1 cellular context compared by ENCODE assay signal in genomic region chr2:111927723-111928122, GRCh38.
TF ChIP-seq lines count a peak whose summit lies in the region.

No MANE protein-coding gene starts in this region.

TF ChIP-seq in K562, 482 proteins besides CTCF, POLR2A, EP300 and RAD21 (continued from another document and continues in another):
- TF ChIP-seq ZNF609 (CRISPR knock-in tag; IDR thresholded peaks at IDR 0.05; ENCODE audit: borderline replicate concordance) (no peak), STAT5B (CRISPR knock-in tag; IDR thresholded peaks at IDR 0.05) (no peak), ZNF12 (CRISPR knock-in tag; IDR thresholded peaks at IDR 0.05) (no peak), TEAD4 (IDR thresholded peaks at IDR 0.05; ENCODE audit: low read length) (peak; percentile 71), TEAD4 (CRISPR knock-in tag; IDR thresholded peaks at IDR 0.05; ENCODE audit: borderline replicate concordance) (no peak), ZNF407 (IDR thresholded peaks at IDR 0.05; ENCODE audit: low read depth) (no peak), DDX20 (tag; IDR thresholded peaks at IDR 0.05; ENCODE audit: low read depth) (no peak), ZNF121 (CRISPR knock-in tag; conservative IDR thresholded peaks at IDR 0.05) (no peak), CREB5 (CRISPR knock-in tag; IDR thresholded peaks at IDR 0.05) (no peak), CBFA2T3 (IDR thresholded peaks at IDR 0.05) (peak; percentile 85), PCBP2 (IDR thresholded peaks at IDR 0.05; ENCODE audit: low read depth, low read length, poor library complexity, severe bottlenecking) (no peak), MEF2A (IDR thresholded peaks at IDR 0.05; ENCODE audit: control insufficient read depth, low read depth, low read length) (no peak), GTF2E2 (tag; IDR thresholded peaks at IDR 0.05) (no peak), ID3 (CRISPR knock-in tag; IDR thresholded peaks at IDR 0.05) (no peak), ID3 (tag; IDR thresholded peaks at IDR 0.05) (no peak), GMEB1 (CRISPR knock-in tag; IDR thresholded peaks at IDR 0.05) (no peak), ZNF512 (tag; IDR thresholded peaks at IDR 0.05) (no peak), HSF4 (CRISPR knock-in tag; IDR thresholded peaks at IDR 0.05; ENCODE audit: borderline replicate concordance) (no peak), FOS (IDR thresholded peaks at IDR 0.05; ENCODE audit: extremely low read depth, insufficient read length) (no peak), MEIS2 (IDR thresholded peaks at IDR 0.05; ENCODE audit: partially characterized antibody) (no peak), SMAD3 (CRISPR knock-in tag; conservative IDR thresholded peaks at IDR 0.05) (no peak), E2F8 (IDR thresholded peaks at IDR 0.05; ENCODE audit: low read depth, partially characterized antibody) (no peak), E4F1 (CRISPR knock-in tag; IDR thresholded peaks at IDR 0.05; ENCODE audit: borderline replicate concordance) (no peak), CBX2 (IDR thresholded peaks at IDR 0.05; ENCODE audit: insufficient read depth, low read length, poor library complexity, severe bottlenecking) (no peak), RBM14 (IDR thresholded peaks at IDR 0.05; ENCODE audit: borderline replicate concordance, insufficient read depth, low read depth, low read length) (no peak), FOXO4 (CRISPR knock-in tag; IDR thresholded peaks at IDR 0.05) (no peak), SAP30 (IDR thresholded peaks at IDR 0.05; ENCODE audit: borderline replicate concordance, insufficient read depth, low read depth, low read length, poor library complexity, severe bottlenecking) (no peak), SMARCA4 (IDR thresholded peaks at IDR 0.05) (peak; percentile 79)
